1 cellular context compared by ENCODE assay signal in genomic region chr5:141692919-141693848, GRCh38.
TF ChIP-seq lines count a peak whose summit lies in the region.

No MANE protein-coding gene starts in this region.

TF ChIP-seq in H1, 55 proteins besides CTCF, POLR2A, EP300 and RAD21:
- TF ChIP-seq SUZ12 (IDR thresholded peaks at IDR 0.05; ENCODE audit: low read length) (peak; percentile 29; the same call in 1 of the 2 replicates), JUND (IDR thresholded peaks at IDR 0.05; ENCODE audit: low read length) (peak; percentile 61; the same call in 1 of the 2 replicates), CREB1 (IDR thresholded peaks at IDR 0.05) (peak; percentile 21; the same call in 1 of the 2 replicates), ATF2 (IDR thresholded peaks at IDR 0.05; ENCODE audit: low read length) (peak; percentile 59; the same call in 1 of the 2 replicates), TAF7 (optimal IDR thresholded peaks at IDR 0.05; ENCODE audit: borderline replicate concordance, low read depth, low read length) (no peak)
